ENCODE assay signal across 1 cellular context in the genomic region with DNA sequence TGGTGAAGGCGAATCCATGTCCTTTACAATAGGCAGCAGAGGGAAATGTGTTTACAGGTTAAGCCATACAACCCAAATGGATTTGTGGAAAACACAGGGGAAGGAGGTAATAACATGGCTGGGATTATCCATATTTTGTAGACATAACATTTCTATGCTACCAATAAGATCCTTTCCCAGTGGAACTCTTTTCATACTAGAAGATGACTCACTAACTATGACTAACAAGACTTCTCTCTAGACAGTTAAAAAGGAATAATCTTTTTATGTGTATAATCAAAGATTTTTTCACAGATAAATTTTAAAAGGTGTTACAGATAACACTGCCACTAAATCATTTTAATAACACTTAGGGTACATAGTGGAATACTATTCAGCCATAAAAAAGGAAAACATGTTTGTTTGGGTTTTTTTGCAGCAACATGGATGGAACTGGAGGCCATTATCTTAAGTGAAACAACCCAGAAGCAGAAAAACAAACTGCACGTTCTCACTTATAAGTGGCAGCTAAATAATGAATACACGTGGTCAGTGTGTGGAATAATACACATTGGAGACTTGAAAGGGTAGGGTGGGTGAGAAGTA.
TF ChIP-seq lines count a peak whose summit lies in the region.

No MANE protein-coding gene starts in this region.

TF ChIP-seq in endothelial cell of umbilical vein, 7 proteins besides CTCF, POLR2A, EP300 and RAD21:
- TF ChIP-seq, protein P1, sequence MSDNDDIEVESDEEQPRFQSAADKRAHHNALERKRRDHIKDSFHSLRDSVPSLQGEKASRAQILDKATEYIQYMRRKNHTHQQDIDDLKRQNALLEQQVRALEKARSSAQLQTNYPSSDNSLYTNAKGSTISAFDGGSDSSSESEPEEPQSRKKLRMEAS (IDR thresholded peaks at IDR 0.05; ENCODE audit: insufficient read depth, insufficient read length) = no peak
- TF ChIP-seq POLR2AphosphoS5 (IDR thresholded peaks at IDR 0.05; ENCODE audit: insufficient read depth, low read depth, low read length) = no peak
- TF ChIP-seq JUN (IDR thresholded peaks at IDR 0.05; ENCODE audit: borderline replicate concordance, insufficient read depth, insufficient read length, low read depth) = no peak
- TF ChIP-seq EZH2 (IDR thresholded peaks at IDR 0.05; ENCODE audit: borderline replicate concordance, low read depth, low read length, severe bottlenecking) = no peak
- no peak for TF ChIP-seq MYC (IDR thresholded peaks at IDR 0.05; ENCODE audit: low read depth, low read length)
- no peak for TF ChIP-seq GATA2 (IDR thresholded peaks at IDR 0.05; ENCODE audit: insufficient read depth, insufficient read length, low read depth, low read length)
- TF ChIP-seq FOS (IDR thresholded peaks at IDR 0.05; ENCODE audit: borderline replicate concordance, insufficient read depth, low read length) = peak; percentile 68
